9 cellular contexts compared by ENCODE assay signal in the genomic region with DNA sequence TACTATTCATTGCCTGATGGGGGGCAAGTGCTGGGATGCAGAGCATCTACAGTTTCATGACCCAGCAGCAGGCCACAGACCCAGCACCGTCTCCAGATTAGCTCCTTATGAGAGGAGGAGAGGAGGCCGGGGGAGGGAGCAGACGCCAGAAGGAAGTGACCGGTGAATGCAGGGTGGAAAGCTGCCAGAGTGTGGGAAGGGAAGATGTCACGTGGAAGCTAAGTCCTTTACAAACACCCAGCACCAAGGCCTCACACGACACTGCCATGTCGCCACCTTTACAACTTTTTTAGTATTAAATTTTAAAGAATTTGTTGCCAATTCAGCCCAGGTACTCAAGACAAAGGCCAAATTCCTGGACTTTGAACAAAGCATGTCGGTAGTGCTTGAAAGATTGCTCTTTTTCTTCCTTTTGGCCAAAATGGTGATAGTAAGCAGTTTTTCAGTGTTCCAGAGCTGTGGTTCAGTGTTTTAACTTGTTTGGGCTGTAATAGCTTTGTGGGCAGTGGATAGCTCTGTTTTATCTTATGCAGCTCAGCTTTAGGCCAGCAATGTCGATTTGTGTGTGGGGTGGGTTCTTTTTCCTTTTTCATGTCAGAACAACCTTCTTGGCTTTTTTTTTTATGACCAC. TPM values are rescaled to one million over a fixed set of nuclear protein-coding genes. Genes with fewer than 3 reads are reported as not detected.
A peak's percentile ranks its signal among the peaks of the same experiment; 100 is the strongest.
DNase-seq lines count a peak whose midpoint lies in the region; ATAC-seq and TF ChIP-seq lines count a peak whose summit lies in the region.
"Had no signal": no experiment of that assay in that cellular context is flagged by ENCODE, and none has a peak within 500 bp of the region (broad histone marks: within the 10 kb centered on the region; RNA-seq: fewer than 3 reads in every experiment).

No MANE protein-coding gene starts in this region.

- H3K4me3 ChIP-seq in GM23248: no peak overlapping the region
- no peak overlapping the region for H3K4me3 ChIP-seq in body of pancreas
- no peak overlapping the region for H3K4me3 ChIP-seq in skeletal muscle satellite cell (ENCODE audit: low read length)

- ATAC-seq in body of pancreas (peak; percentile 92), GM18517 (IDR thresholded peaks at IDR 0.05; ENCODE audit: unreplicated experiment) (no peak)

- TF ChIP-seq POLR2A in body of pancreas (IDR thresholded peaks at IDR 0.05): peak in 1 of 3 donors; percentile 24

- no peaks in the 10 kb centered on the region for H4K20me1 ChIP-seq in GM23248 (ENCODE audit: insufficient read depth)

- H3K79me2 ChIP-seq in GM23248 (ENCODE audit: insufficient read depth): peaks cover 99% of the 10 kb centered on the region

- WGBS in GM23248 (ENCODE audit: low coverage in 1 of 2, low lambda C conversion rate in 2 of 2, missing lambda C conversion rate in 2 of 2), 2 experiments: 40 to 49% methylated on average over 9 of the region's 9 CpGs
- 5 to 15% methylated on average over 6 to 9 of the region's 9 CpGs for WGBS in body of pancreas, 2 donors

- H3K4me2 ChIP-seq in GM23248 (ENCODE audit: unreplicated experiment) (no peak overlapping the region), skeletal muscle satellite cell (ENCODE audit: low read length) (no peak overlapping the region)

- H3K9me3 ChIP-seq in GM23248 (ENCODE audit: low read depth): no peaks in the 10 kb centered on the region
- no peaks in the 10 kb centered on the region for H3K9me3 ChIP-seq in body of pancreas
- no peaks in the 10 kb centered on the region for H3K9me3 ChIP-seq in skeletal muscle satellite cell (replicated peaks; ENCODE audit: low read length)

- H2AFZ ChIP-seq in GM23248: no peak overlapping the region

- TF ChIP-seq CTCF in body of pancreas (IDR thresholded peaks at IDR 0.05): no peak

- peaks cover 17% of the 10 kb centered on the region; the same call in 1 of the 2 replicates for H3K36me3 ChIP-seq in GM23248 (ENCODE audit: low read depth)
- H3K36me3 ChIP-seq in body of pancreas (replicated peaks in 1 of 2; ENCODE audit: insufficient read depth in 1 of 2, low read depth in 2 of 2): no peaks in the 10 kb centered on the region
- peaks cover 31% of the 10 kb centered on the region for H3K36me3 ChIP-seq in skeletal muscle satellite cell (ENCODE audit: insufficient read depth, low read length)

- no peaks in the 10 kb centered on the region for H3K9me2 ChIP-seq in GM23248 (ENCODE audit: insufficient read depth)

- H3K4me1 ChIP-seq in GM23248 (ENCODE audit: insufficient read depth) (peaks cover 27% of the 10 kb centered on the region), body of pancreas (peaks cover 71% of the 10 kb centered on the region), skeletal muscle satellite cell (ENCODE audit: control insufficient read depth, insufficient read depth, low read length) (peaks cover 38% of the 10 kb centered on the region)

- H3K27ac ChIP-seq in GM23248 (peak overlapping the region; percentile 60), body of pancreas (peak overlapping the region; percentile 37 to 90 (median 71))

- in situ Hi-C loops in GM23248 (cut with MboI): no loop called here

- peak overlapping the region; percentile 30; the same call in 1 of the 2 replicates for H3K9ac ChIP-seq in GM23248
- peak overlapping the region; percentile 11 for H3K9ac ChIP-seq in skeletal muscle satellite cell (ENCODE audit: low read depth, low read length)

- DNase-seq in GM23248 (peak; percentile 73), body of pancreas (peak; percentile 81 to 94 (median 86)), hippocampal formation (lab: John Stamatoyannopoulos, UW) (peak; percentile 40 to 70), AML-193 (lab: John Stamatoyannopoulos, UW) (no peak), GOT3 (lab: John Stamatoyannopoulos, UW) (no peak)
- DNase-seq in activated CD4-positive, alpha-beta T cell treated with anti-CD3 and anti-CD28 coated beads for 4 hours: no peak
- DNase-seq: erythroblast had no signal

- intact Hi-C loops in body of pancreas (cut with DNase I): no loop called here

- peaks cover 37% of the 10 kb centered on the region for H3F3A ChIP-seq in GM23248 (ENCODE audit: insufficient read depth)

- no peaks in the 10 kb centered on the region for H3K27me3 ChIP-seq in GM23248 (replicated peaks; ENCODE audit: insufficient read depth)
- no peaks in the 10 kb centered on the region for H3K27me3 ChIP-seq in body of pancreas
- no peaks in the 10 kb centered on the region for H3K27me3 ChIP-seq in skeletal muscle satellite cell (ENCODE audit: control insufficient read depth, insufficient read depth, low read length)

RNA-seq across cellular contexts. Expression of a gene that starts 58.2 kb away (rescaled TPM):
- 159 and 175 TPM in 2 replicates for total RNA-seq in GM23248 (2014; rRNA removed; shearing (Covaris generic))
- polyA plus RNA-seq in GM23248 (2016; fragmentation: Nextera tagmentation; extraction: Ambion mirVana): 107 and 112 TPM in 2 replicates
- 10 to 100 TPM; 48.5 to 60.4 TPM for total RNA-seq in body of pancreas
- total RNA-seq in skeletal muscle satellite cell (2012; rRNA removed): 73.2 and 78.1 TPM in 2 replicates

Comparison
In these comparisons a context has a peak if more than half of its experiments do, and no peak if none do; other contexts are left out.
1. DNase-seq: peak in GM23248 (single experiment), body of pancreas (4 of 4) and hippocampal formation (2 of 2); none in AML-193 (0 of 2), GOT3 (single experiment) and activated CD4-positive, alpha-beta T cell treated with anti-CD3 and anti-CD28 coated beads for 4 hours (0 of 2).